ENCODE assay signal across 15 cellular contexts in genomic region chr22:24981066-24981465, GRCh38. TPM values are rescaled to one million over a fixed set of nuclear protein-coding genes. Genes with fewer than 3 reads are reported as not detected.
"Had no signal": no experiment of that assay in that cellular context is flagged by ENCODE, and none has a peak within 500 bp of the region (broad histone marks: within the 10 kb centered on the region; RNA-seq: fewer than 3 reads in every experiment).

No MANE protein-coding gene starts in this region.

- H3K4me3 Mint-ChIP-seq: activated T-cell treated with anti-CD3 and anti-CD28 coated beads, Interleukin-2, amount 50 U/mL, for 4 hours; brain; nephron had no signal

- H3K9me3 Mint-ChIP-seq: activated naive CD4-positive, alpha-beta T cell treated with anti-CD3 and anti-CD28 coated beads, Interleukin-2, amount 50 U/mL, for 72 hours; activated T-cell treated with anti-CD3 and anti-CD28 coated beads, Interleukin-2, amount 50 U/mL, for 4 hours; nephron had no signal

- DNase-seq: activated CD4-positive, alpha-beta T cell treated with anti-CD3 and anti-CD28 coated beads, Interleukin-2, amount 50 U/mL, for 48 hours; activated CD4-positive, CD25-positive, alpha-beta regulatory T cell treated with anti-CD3 and anti-CD28 coated beads, Interleukin-2, amount 50 U/mL, for 72 hours; activated effector memory CD4-positive, alpha-beta T cell treated with anti-CD3 and anti-CD28 coated beads, Interleukin-2, amount 50 U/mL, for 16 hours; activated T-cell treated with anti-CD3 and anti-CD28 coated beads, Interleukin-2, amount 50 U/mL, for 4 hours; hypothalamus; mammary epithelial cell; stimulated activated CD4-positive, alpha-beta T cell treated with anti-CD3 and anti-CD28 coated beads, Interleukin-12 subunit alpha, Interleukin-12 subunit beta, amount 100 ng/mL, for 4 hours; stimulated activated naive CD4-positive, alpha-beta T cell treated with Interleukin-2 at 50 U/mL for 16 hours had no signal

- H3K36me3 Mint-ChIP-seq: activated naive CD4-positive, alpha-beta T cell treated with anti-CD3 and anti-CD28 coated beads, Interleukin-2, amount 50 U/mL, for 72 hours; brain had no signal

- ATAC-seq: activated naive CD4-positive, alpha-beta T cell treated with anti-CD3 and anti-CD28 coated beads, Interleukin-2, amount 50 U/mL, for 72 hours; activated T-cell treated with anti-CD3 and anti-CD28 coated beads, Interleukin-2, amount 50 U/mL, for 4 hours had no signal

- H3K27me3 Mint-ChIP-seq: brain had no signal

RNA-seq across cellular contexts. Expression of gene LHFPL7, which starts 34.6 kb away (rescaled TPM):
- total RNA-seq: activated naive CD4-positive, alpha-beta T cell treated with anti-CD3 and anti-CD28 coated beads, Interleukin-2, amount 50 U/mL, for 72 hours; activated T-cell treated with anti-CD3 and anti-CD28 coated beads, Interleukin-2, amount 50 U/mL, for 4 hours; osteocyte; pulmonary artery endothelial cell; T-helper 2 cell treated with Interferon-gamma antibody and Interleukin-4, amounts not matched to agents 100 ng/mL and 5 ng/mL, for 36 hours; ureter had no signal
